ENCODE assay signal across 10 cellular contexts in the genomic region with DNA sequence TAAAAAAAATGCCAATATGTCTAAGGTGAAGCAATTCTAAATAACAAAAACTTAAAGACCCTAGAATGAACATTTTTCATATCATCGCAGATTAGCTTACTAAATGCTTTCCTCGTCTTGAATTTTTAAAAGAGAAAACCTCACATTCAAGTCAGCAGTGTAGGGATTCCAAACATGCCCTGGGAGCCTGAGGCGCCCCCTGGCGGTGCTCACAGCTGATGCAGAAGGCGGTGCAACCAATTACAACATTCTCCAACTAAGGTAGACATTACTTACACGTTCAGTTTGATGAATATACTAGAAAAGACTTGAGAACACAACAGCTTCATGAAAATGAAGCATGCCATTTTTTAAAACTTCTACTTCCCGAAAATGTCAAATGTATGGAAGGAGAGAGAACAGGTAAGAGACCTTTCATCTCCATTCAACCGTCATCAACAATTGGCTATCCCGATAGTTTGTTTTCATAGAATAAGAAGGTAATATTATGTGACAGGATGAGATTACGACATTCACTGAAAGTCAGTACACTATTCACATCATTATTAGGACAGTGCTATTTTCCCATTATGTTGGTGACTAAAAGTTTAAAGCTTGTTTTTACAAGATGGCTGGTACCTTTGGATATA.
A peak's percentile ranks its signal among the peaks of the same experiment; 100 is the strongest.
DNase-seq lines count a peak whose midpoint lies in the region; ATAC-seq and TF ChIP-seq lines count a peak whose summit lies in the region.
"Had no signal": no experiment of that assay in that cellular context is flagged by ENCODE, and none has a peak within 500 bp of the region (broad histone marks: within the 10 kb centered on the region; RNA-seq: fewer than 3 reads in every experiment).

No MANE protein-coding gene starts in this region.

- H4K20me1 ChIP-seq in hepatocyte (ENCODE audit: insufficient read depth, poor library complexity, severe bottlenecking): no peaks in the 10 kb centered on the region

- no peak overlapping the region for H3K27ac ChIP-seq in hepatocyte
- H3K27ac ChIP-seq: breast epithelium, pancreas had no signal

- no peak overlapping the region for H2AFZ ChIP-seq in hepatocyte

- H3K4me3 ChIP-seq in hepatocyte: no peak overlapping the region
- H3K4me3 ChIP-seq: breast epithelium, pancreas had no signal

- H3K9me3 ChIP-seq in hepatocyte (ENCODE audit: low read depth): no peaks in the 10 kb centered on the region
- H3K9me3 ChIP-seq: breast epithelium, pancreas had no signal

- H3K4me2 ChIP-seq in hepatocyte: no peak overlapping the region

- 70% methylated on average over 10 of the region's 10 CpGs for WGBS in hepatocyte (ENCODE audit: low lambda C conversion rate, missing lambda C conversion rate)

- no peaks in the 10 kb centered on the region for H3K79me2 ChIP-seq in hepatocyte

- DNase-seq in COLO668 (lab: John Stamatoyannopoulos, UW; ENCODE audit: unreplicated experiment): peak; percentile 38
- DNase-seq in OCI-M1 (lab: John Stamatoyannopoulos, UW): peak; percentile 77
- no peak for DNase-seq in hepatocyte (ENCODE audit: low spot score)
- DNase-seq in kidney tubule cell (ENCODE audit: low spot score): no peak
- DNase-seq in NCI-H1092 (lab: John Stamatoyannopoulos, UW): no peak
- DNase-seq: NCI-H510A, pancreas had no signal

- no peaks in the 10 kb centered on the region for H3K9me2 ChIP-seq in hepatocyte (replicated peaks; ENCODE audit: insufficient read depth)

- ATAC-seq in HG03442 (IDR thresholded peaks at IDR 0.05; ENCODE audit: unreplicated experiment): no peak
- ATAC-seq: pancreas had no signal

- no peaks in the 10 kb centered on the region for H3K27me3 ChIP-seq in hepatocyte
- H3K27me3 ChIP-seq: breast epithelium had no signal

- TF ChIP-seq CTCF in GM12872 (IDR thresholded peaks at IDR 0.05; ENCODE audit: insufficient read depth, low read depth, low read length) (peak; percentile 41; the same call in 2 of the 3 replicates), hepatocyte (IDR thresholded peaks at IDR 0.05; ENCODE audit: poor library complexity) (peak; percentile 10)

- no peaks in the 10 kb centered on the region for H3K36me3 ChIP-seq in hepatocyte (replicated peaks; ENCODE audit: insufficient read depth, low read depth)
- H3K36me3 ChIP-seq: breast epithelium, pancreas had no signal

- H3K4me1 ChIP-seq in hepatocyte (ENCODE audit: insufficient read depth): no peaks in the 10 kb centered on the region
- H3K4me1 ChIP-seq: breast epithelium, pancreas had no signal

Comparison
In these comparisons a context has a peak if more than half of its experiments do, and no peak if none do; other contexts are left out.
1. DNase-seq: peak in COLO668 (single experiment) and OCI-M1 (single experiment); none in hepatocyte (single experiment), kidney tubule cell (single experiment) and NCI-H1092 (single experiment).